Comparison of ENCODE assay signal across 25 cellular contexts in the genomic region with DNA sequence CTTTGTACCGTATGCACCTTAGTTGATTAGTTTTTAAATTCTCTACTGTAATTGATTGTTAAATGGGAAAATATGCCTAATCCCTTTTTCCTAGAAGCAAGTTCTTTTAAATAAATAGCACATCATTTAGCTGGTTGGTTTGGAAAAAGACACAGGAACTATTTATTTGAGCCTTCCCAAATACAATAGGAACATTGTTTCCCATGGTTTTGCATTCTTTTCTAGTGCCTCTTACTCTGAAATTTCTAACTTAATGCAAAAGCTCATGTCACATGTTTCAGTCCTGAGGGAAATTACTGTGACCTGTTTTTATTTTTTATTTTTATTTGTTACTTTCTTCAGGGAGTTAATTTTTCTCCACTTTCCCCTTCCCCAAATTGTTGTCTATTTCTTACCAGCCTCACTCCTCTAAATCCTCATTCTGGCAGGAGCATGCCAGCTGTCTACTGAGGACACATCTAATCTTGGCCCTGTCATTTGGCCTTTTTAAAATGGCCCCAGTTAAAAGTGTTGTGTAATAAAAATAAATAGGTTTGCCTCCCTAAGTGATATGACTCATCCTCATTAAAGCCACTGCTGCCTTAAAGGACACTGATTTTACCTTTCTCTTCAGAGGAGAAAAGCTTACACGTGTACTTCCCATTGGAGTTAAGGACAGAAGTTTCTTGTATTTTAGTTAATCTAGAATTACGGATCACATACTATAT.
A peak's percentile ranks its signal among the peaks of the same experiment; 100 is the strongest.
DNase-seq lines count a peak whose midpoint lies in the region; ATAC-seq and TF ChIP-seq lines count a peak whose summit lies in the region.
"Had no signal": no experiment of that assay in that cellular context is flagged by ENCODE, and none has a peak within 500 bp of the region (broad histone marks: within the 10 kb centered on the region; RNA-seq: fewer than 3 reads in every experiment).

No MANE protein-coding gene starts in this region.

- peaks cover 0 to 6% (median 0%) of the 10 kb centered on the region in 12 donors for H3K4me1 ChIP-seq in heart left ventricle
- H3K4me1 ChIP-seq: BLaER1, foreskin keratinocyte, parathyroid adenoma, tibial artery had no signal

- H3K9me3 ChIP-seq in heart left ventricle, result no peaks in the 10 kb centered on the region
- H3K9me3 ChIP-seq: BLaER1, tibial artery had no signal

- WGBS in heart left ventricle, 4 donors, result 51 to 78% (median 60%) methylated on average over 3 of the region's 3 CpGs

- no peak for TF ChIP-seq POLR2A in heart left ventricle (IDR thresholded peaks at IDR 0.05)

- H3K27ac ChIP-seq in heart left ventricle, result peak overlapping the region in 5 of 12 donors; percentile 19 to 36 (median 34)
- H3K27ac ChIP-seq: BLaER1, foreskin keratinocyte, KMS-11, parathyroid adenoma, SK-N-MC, tibial artery had no signal

- ATAC-seq in heart left ventricle (peak; percentile 66 to 92 (median 77)), sciatic nerve (peak; percentile 65), GM21381 (IDR thresholded peaks at IDR 0.05; ENCODE audit: unreplicated experiment) (no peak)
- ATAC-seq: activated CD4-positive, alpha-beta T cell treated with anti-CD3 and anti-CD28 coated beads for 36 hours; activated CD8-positive, alpha-beta memory T cell treated with anti-CD3 and anti-CD28 coated beads, Interleukin-2, amount 10 ng/mL, durations not matched to agents 7 days and 5 days; foreskin keratinocyte; stimulated activated effector memory CD8-positive, alpha-beta T cell treated with anti-CD3 and anti-CD28 coated beads, Interleukin-12 subunit alpha, Interleukin-12 subunit beta, amount 100 ng/mL, for 72 hours had no signal

- DNase-seq in DMS153 (lab: John Stamatoyannopoulos, UW), result peak; percentile 19
- no peak for DNase-seq in DMS153 treated with DMSO at 0.1 percent for 48 hours (lab: John Stamatoyannopoulos, UW; ENCODE audit: unreplicated experiment)
- peak; percentile 67 for DNase-seq in NCI-H1048 (lab: John Stamatoyannopoulos, UW)
- peak in 1 of 5 donors; percentile 28 for DNase-seq in heart left ventricle
- DNase-seq in sciatic nerve (ENCODE audit: low spot score), result no peak
- no peak for DNase-seq in iPS-NIHi7 (ENCODE audit: extremely low spot score)
- DNase-seq in activated CD4-positive, CD25-positive, alpha-beta regulatory T cell (lab: John Stamatoyannopoulos, UW), result no peak
- DNase-seq: 8988T; activated CD4-positive, alpha-beta T cell treated with anti-CD3 and anti-CD28 coated beads for 36 hours; activated CD8-positive, alpha-beta memory T cell treated with anti-CD3 and anti-CD28 coated beads, Interleukin-2, amount 10 ng/mL, durations not matched to agents 7 days and 5 days; amygdala; foreskin keratinocyte; H9; naive B cell; NCI-H1417 treated with DMSO at 0.1 percent for 48 hours; NCI-H2227 treated with DMSO at 0.1 percent for 48 hours; stimulated activated CD4-positive, alpha-beta T cell treated with anti-CD3 and anti-CD28 coated beads, Interleukin-12 subunit alpha, Interleukin-12 subunit beta, amount 100 ng/mL, for 4 hours; T-helper 9 cell; tibial artery had no signal

- no peaks in the 10 kb centered on the region for H3K27me3 ChIP-seq in heart left ventricle
- H3K27me3 ChIP-seq: BLaER1, foreskin keratinocyte, tibial artery had no signal

- no peaks in the 10 kb centered on the region for H3K36me3 ChIP-seq in heart left ventricle
- H3K36me3 ChIP-seq: BLaER1, tibial artery had no signal

- no peak for TF ChIP-seq CTCF in heart left ventricle (IDR thresholded peaks at IDR 0.05)

- intact Hi-C loops in heart left ventricle (cut with DNase I), result no loop called here
- intact Hi-C loops in sciatic nerve (cut with DNase I), result no loop called here

- no peak overlapping the region for H3K4me3 ChIP-seq in heart left ventricle
- H3K4me3 ChIP-seq: BLaER1, SK-N-MC, tibial artery had no signal

Comparison
In these comparisons a context has a peak if more than half of its experiments do, and no peak if none do; other contexts are left out.
1. DNase-seq: peak in DMS153 (single experiment) and NCI-H1048 (single experiment); none in DMS153 treated with DMSO at 0.1 percent for 48 hours (single experiment), sciatic nerve (single experiment), iPS-NIHi7 (single experiment) and activated CD4-positive, CD25-positive, alpha-beta regulatory T cell (0 of 4).